Comparison of ENCODE assay signal across 8 cellular contexts in the genomic region with DNA sequence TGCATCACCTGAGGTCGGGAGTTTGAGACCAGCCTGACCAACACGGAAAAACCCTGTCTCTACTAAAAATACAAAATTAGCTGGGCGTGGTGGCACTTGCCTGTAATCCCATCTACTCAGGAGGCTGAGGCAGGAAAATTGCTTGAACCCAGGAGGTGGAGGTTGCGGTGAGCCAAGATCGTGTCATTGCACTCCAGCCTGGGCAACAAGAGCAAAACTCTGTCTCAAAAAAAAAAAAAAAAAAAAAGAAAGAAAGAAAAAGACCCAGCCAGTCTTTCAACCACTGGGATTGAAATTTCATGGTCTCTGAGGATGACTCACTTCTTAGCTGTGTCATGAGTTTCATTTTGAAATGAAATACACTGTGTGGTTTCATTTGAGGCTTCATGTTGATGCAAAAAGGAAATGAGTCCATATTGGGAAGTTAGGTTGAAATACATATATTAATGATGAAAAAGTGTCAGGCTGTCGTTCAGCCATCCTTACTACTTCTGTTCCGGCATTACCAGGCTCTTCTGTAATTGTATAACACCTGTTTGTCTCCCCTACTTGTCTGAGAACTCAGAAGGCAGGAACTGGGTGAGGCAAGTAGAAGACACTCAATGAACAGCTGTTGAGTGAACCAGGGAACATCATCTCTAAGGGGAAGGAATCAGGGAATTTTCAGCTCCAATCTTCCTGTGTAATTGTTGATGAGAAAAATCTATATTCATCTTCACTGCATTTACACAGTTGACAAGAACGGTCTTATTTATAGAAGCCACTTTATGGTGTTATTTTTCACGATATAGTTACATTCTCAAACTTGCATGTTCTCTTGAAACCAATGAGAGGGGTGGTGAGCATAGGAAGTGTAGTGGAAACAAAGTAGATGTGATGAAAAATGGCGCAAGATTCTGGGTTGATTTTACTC.
DNase-seq lines count a peak whose midpoint lies in the region; ATAC-seq and TF ChIP-seq lines count a peak whose summit lies in the region.

No MANE protein-coding gene starts in this region.

- TF ChIP-seq CTCF in GM12864 (IDR thresholded peaks at IDR 0.05; ENCODE audit: low read depth, low read length, missing control alignments) (no peak), right atrium auricular region (IDR thresholded peaks at IDR 0.05) (no peak)

- no peak overlapping the region for H3K4me3 ChIP-seq in GM12864 (ENCODE audit: low read depth, low read length)
- no peak overlapping the region for H3K4me3 ChIP-seq in right atrium auricular region

- H3K36me3 Mint-ChIP-seq in activated CD4-positive, alpha-beta memory T cell treated with anti-CD3 and anti-CD28 coated beads for 36 hours, result no peaks in the 10 kb centered on the region

- no peaks in the 10 kb centered on the region for H3K9me3 Mint-ChIP-seq in activated CD4-positive, alpha-beta memory T cell treated with anti-CD3 and anti-CD28 coated beads for 36 hours

- H3K27me3 ChIP-seq in right atrium auricular region, result no peaks in the 10 kb centered on the region

- intact Hi-C loops in activated CD4-positive, alpha-beta memory T cell treated with anti-CD3 and anti-CD28 coated beads for 36 hours (cut with micrococcal nuclease), result loop anchor here (1.0 to 5.0 kb wide), 16 partner anchors 14 to 419 kb away; a partner anchor contains a TSS

- H3K27ac ChIP-seq in right atrium auricular region, result peak overlapping the region; percentile 3 to 46

- peaks cover 0 to 41% of the 10 kb centered on the region in 2 donors for H3K4me1 ChIP-seq in right atrium auricular region

- H3K4me1 Mint-ChIP-seq in activated CD4-positive, alpha-beta memory T cell treated with anti-CD3 and anti-CD28 coated beads for 36 hours (ENCODE audit: low read depth), result peaks cover 25% of the 10 kb centered on the region

- ATAC-seq in GM21619 (IDR thresholded peaks at IDR 0.05; ENCODE audit: unreplicated experiment), result peak; percentile 93

- H3K27me3 Mint-ChIP-seq in activated CD4-positive, alpha-beta memory T cell treated with anti-CD3 and anti-CD28 coated beads for 36 hours, result peaks cover 15% of the 10 kb centered on the region

- H3K4me3 Mint-ChIP-seq in activated CD4-positive, alpha-beta memory T cell treated with anti-CD3 and anti-CD28 coated beads for 36 hours, result peak overlapping the region; percentile 36

- no peaks in the 10 kb centered on the region for H3K9me3 ChIP-seq in right atrium auricular region

- POLR2A ChIA-PET in activated CD4-positive, alpha-beta memory T cell treated with anti-CD3 and anti-CD28 coated beads for 36 hours (lab: Charles Lee), result interaction anchor here (1.3 to 2.7 kb wide), 4 partner anchors 12 to 107 kb away, joined by 6 to 16 read pairs (median 7); a partner anchor contains a TSS

- CTCF ChIA-PET in activated CD4-positive, alpha-beta memory T cell treated with anti-CD3 and anti-CD28 coated beads for 36 hours (lab: Charles Lee), result interaction anchor here (0.7 to 2.7 kb wide), 6 partner anchors 11 to 292 kb away, joined by 5 to 9 read pairs (median 6); no protein-coding TSS in a partner anchor

- H3K27ac Mint-ChIP-seq in activated CD4-positive, alpha-beta memory T cell treated with anti-CD3 and anti-CD28 coated beads for 36 hours, result peak overlapping the region; percentile 50

- DNase-seq in GM12864 (ENCODE audit: low read depth) (peak; percentile 88), HT1080 (ENCODE audit: low read depth) (peak; percentile 97), right atrium auricular region (ENCODE audit: low spot score) (no peak), DMS114 treated with DMSO at 0.1 percent for 48 hours (lab: John Stamatoyannopoulos, UW; ENCODE audit: unreplicated experiment) (no peak), NCI-H2029 treated with DMSO at 0.1 percent for 48 hours (lab: John Stamatoyannopoulos, UW) (no peak)
- peak; percentile 65 for DNase-seq in activated CD4-positive, alpha-beta memory T cell treated with anti-CD3 and anti-CD28 coated beads for 36 hours
- no peak for DNase-seq in activated CD4-positive, CD25-positive, alpha-beta regulatory T cell (lab: John Stamatoyannopoulos, UW)

- no peaks in the 10 kb centered on the region for H3K36me3 ChIP-seq in right atrium auricular region

Comparison
In these comparisons a context has a peak if more than half of its experiments do, and no peak if none do; other contexts are left out.
1. DNase-seq: peak in GM12864 (single experiment), HT1080 (single experiment) and activated CD4-positive, alpha-beta memory T cell treated with anti-CD3 and anti-CD28 coated beads for 36 hours (single experiment); none in right atrium auricular region (single experiment), DMS114 treated with DMSO at 0.1 percent for 48 hours (single experiment), NCI-H2029 treated with DMSO at 0.1 percent for 48 hours (single experiment) and activated CD4-positive, CD25-positive, alpha-beta regulatory T cell (0 of 4).